Comparison of ENCODE assay signal across 30 cellular contexts in genomic region chr6:92762414-92763374, GRCh38.
DNase-seq lines count a peak whose midpoint lies in the region; ATAC-seq and TF ChIP-seq lines count a peak whose summit lies in the region.
"Had no signal": no experiment of that assay in that cellular context is flagged by ENCODE, and none has a peak within 500 bp of the region (broad histone marks: within the 10 kb centered on the region; RNA-seq: fewer than 3 reads in every experiment).

No MANE protein-coding gene starts in this region.

- H3K36me3 Mint-ChIP-seq in brain = no peaks in the 10 kb centered on the region
- no peaks in the 10 kb centered on the region for H3K36me3 Mint-ChIP-seq in mesothelial cell of epicardium
- H3K36me3 Mint-ChIP-seq: activated naive CD8-positive, alpha-beta T cell treated with anti-CD3 and anti-CD28 coated beads for 36 hours; stimulated activated memory B cell treated with anti-CD40 and anti-IgM and Interleukin-4, amounts not matched to agents 10 μg/mL and 1 μg/mL and 100 μg/mL, for 72 hours had no signal

- H3K4me1 ChIP-seq in OCI-LY1 (ENCODE audit: insufficient read depth, low read length, severe bottlenecking) = peaks cover 48% of the 10 kb centered on the region
- H3K4me1 ChIP-seq in subcutaneous abdominal adipose tissue (ENCODE audit: control insufficient read depth in 5 of 5, insufficient read depth in 5 of 5, low read length in 5 of 5) = no peaks in the 10 kb centered on the region
- H3K4me1 ChIP-seq: ascending aorta, Caco-2, right lobe of liver, suprapubic skin had no signal

- peak overlapping the region in 4 of 5 experiments; percentile 4 to 61 (median 42) for H3K27ac Mint-ChIP-seq in brain
- peak overlapping the region; percentile 44 for H3K27ac Mint-ChIP-seq in mesothelial cell of epicardium
- H3K27ac Mint-ChIP-seq: activated CD4-positive, alpha-beta T cell treated with anti-CD3 and anti-CD28 coated beads for 36 hours; activated CD8-positive, alpha-beta T cell treated with anti-CD3 and anti-CD28 coated beads, Interleukin-2, amount 10 ng/mL, durations not matched to agents 7 days and 5 days; activated naive CD8-positive, alpha-beta T cell treated with anti-CD3 and anti-CD28 coated beads for 36 hours; HFFc6; stimulated activated memory B cell treated with anti-CD40 and anti-IgM and Interleukin-4, amounts not matched to agents 10 μg/mL and 1 μg/mL and 100 μg/mL, for 72 hours; T-helper 17 cell had no signal

- H3K4me1 Mint-ChIP-seq in brain (peaks cover 21% of the 10 kb centered on the region), mesothelial cell of epicardium (peaks cover 20% of the 10 kb centered on the region)
- H3K4me1 Mint-ChIP-seq: activated CD4-positive, alpha-beta T cell treated with anti-CD3 and anti-CD28 coated beads for 36 hours; activated naive CD8-positive, alpha-beta T cell treated with anti-CD3 and anti-CD28 coated beads for 36 hours; central memory CD8-positive, alpha-beta T cell; stimulated activated memory B cell treated with anti-CD40 and anti-IgM and Interleukin-4, amounts not matched to agents 10 μg/mL and 1 μg/mL and 100 μg/mL, for 72 hours; T-helper 17 cell had no signal

- no peak overlapping the region for H3K4me3 ChIP-seq in OCI-LY1 (ENCODE audit: low read depth, low read length, poor library complexity, severe bottlenecking)
- no peak overlapping the region for H3K4me3 ChIP-seq in subcutaneous abdominal adipose tissue (ENCODE audit: low read depth in 1 of 5, low read length in 5 of 5)
- H3K4me3 ChIP-seq: ascending aorta, GM23248, right lobe of liver, suprapubic skin had no signal

- no peaks in the 10 kb centered on the region for H3F3A ChIP-seq in OCI-LY1 (ENCODE audit: insufficient read depth, low read length)

- no peak for DNase-seq in mesothelial cell of epicardium (ENCODE audit: low spot score in 2 of 2, unreplicated experiment in 2 of 2)
- no peak for DNase-seq in GM13976 (ENCODE audit: low spot score)
- DNase-seq: activated CD4-positive, alpha-beta T cell treated with anti-CD3 and anti-CD28 coated beads for 36 hours; activated CD8-positive, alpha-beta T cell treated with anti-CD3 and anti-CD28 coated beads, Interleukin-2, amount 10 ng/mL, durations not matched to agents 7 days and 5 days; activated naive CD8-positive, alpha-beta T cell treated with anti-CD3 and anti-CD28 coated beads for 36 hours; activated T-cell treated with anti-CD3 and anti-CD28 coated beads for 4 hours; Caco-2; DMS79 treated with DMSO at 0.1 percent for 48 hours; GM23248; HFFc6; NCI-H1105 treated with DMSO at 0.1 percent for 48 hours; NCI-H2029; NCI-H526; posterior cingulate gyrus; right lobe of liver; stimulated activated CD4-positive, alpha-beta T cell treated with anti-CD3 and anti-CD28 coated beads, Interleukin-4, amount 100 ng/mL, for 4 hours; T-helper 17 cell had no signal

- peak overlapping the region; percentile 39; the same call in 1 of the 2 replicates for H2AFZ ChIP-seq in OCI-LY1 (ENCODE audit: low read length)
- H2AFZ ChIP-seq: GM23248 had no signal

- H3K36me3 ChIP-seq in OCI-LY1 (ENCODE audit: insufficient read depth, low read length) (no peaks in the 10 kb centered on the region), subcutaneous abdominal adipose tissue (ENCODE audit: control insufficient read depth in 5 of 5, insufficient read depth in 5 of 5, low read length in 5 of 5) (no peaks in the 10 kb centered on the region)
- H3K36me3 ChIP-seq: ascending aorta, right lobe of liver, suprapubic skin had no signal

- no peaks in the 10 kb centered on the region for H3K9me2 ChIP-seq in OCI-LY1 (ENCODE audit: low read depth, low read length)

- H3K4me2 ChIP-seq in OCI-LY1 (ENCODE audit: low read length) = no peak overlapping the region; the same call in 1 of the 2 replicates

- no peaks in the 10 kb centered on the region for H3K79me2 ChIP-seq in OCI-LY1 (ENCODE audit: insufficient read depth, low read length)

- no peaks in the 10 kb centered on the region for H4K20me1 ChIP-seq in OCI-LY1 (ENCODE audit: insufficient read depth, low read length)

- no peaks in the 10 kb centered on the region for H3K27me3 ChIP-seq in OCI-LY1 (ENCODE audit: insufficient read depth, low read length)
- H3K27me3 ChIP-seq in subcutaneous abdominal adipose tissue (ENCODE audit: control insufficient read depth in 5 of 5, insufficient read depth in 4 of 5, low read length in 5 of 5) = no peaks in the 10 kb centered on the region
- H3K27me3 ChIP-seq: ascending aorta, right lobe of liver, suprapubic skin had no signal

- H3K27me3 Mint-ChIP-seq in brain (no peaks in the 10 kb centered on the region), mesothelial cell of epicardium (ENCODE audit: low read depth) (no peaks in the 10 kb centered on the region)
- H3K27me3 Mint-ChIP-seq: activated CD4-positive, alpha-beta T cell treated with anti-CD3 and anti-CD28 coated beads for 36 hours; activated naive CD8-positive, alpha-beta T cell treated with anti-CD3 and anti-CD28 coated beads for 36 hours; central memory CD8-positive, alpha-beta T cell; stimulated activated memory B cell treated with anti-CD40 and anti-IgM and Interleukin-4, amounts not matched to agents 10 μg/mL and 1 μg/mL and 100 μg/mL, for 72 hours; T-helper 17 cell had no signal

- no peak for TF ChIP-seq POLR2A in GM18505 (IDR thresholded peaks at IDR 0.05; ENCODE audit: borderline replicate concordance, extremely low read depth, insufficient read depth, insufficient read length)

- no peak for ATAC-seq in GM18505 (IDR thresholded peaks at IDR 0.05; ENCODE audit: unreplicated experiment)
- no peak for ATAC-seq in HG03139 (IDR thresholded peaks at IDR 0.05; ENCODE audit: unreplicated experiment)
- ATAC-seq: activated CD4-positive, alpha-beta T cell treated with anti-CD3 and anti-CD28 coated beads for 36 hours; activated CD8-positive, alpha-beta T cell treated with anti-CD3 and anti-CD28 coated beads, Interleukin-2, amount 10 ng/mL, durations not matched to agents 7 days and 5 days; HepG2; Panc1; right lobe of liver; stimulated activated memory B cell treated with anti-CD40 and anti-IgM and Interleukin-4, amounts not matched to agents 10 μg/mL and 1 μg/mL and 100 μg/mL, for 72 hours; T-helper 17 cell had no signal

- H3K9me3 Mint-ChIP-seq in brain (no peaks in the 10 kb centered on the region), mesothelial cell of epicardium (no peaks in the 10 kb centered on the region)
- H3K9me3 Mint-ChIP-seq: activated naive CD8-positive, alpha-beta T cell treated with anti-CD3 and anti-CD28 coated beads for 36 hours; stimulated activated memory B cell treated with anti-CD40 and anti-IgM and Interleukin-4, amounts not matched to agents 10 μg/mL and 1 μg/mL and 100 μg/mL, for 72 hours had no signal

- H3K27ac ChIP-seq in OCI-LY1 (ENCODE audit: low read depth, low read length, poor library complexity, severe bottlenecking) (peak overlapping the region; percentile 58), subcutaneous abdominal adipose tissue (ENCODE audit: low read depth, low read length) (peak overlapping the region; percentile 8)
- H3K27ac ChIP-seq: ascending aorta, C4-2B, GM23248, HL-60, right lobe of liver, suprapubic skin had no signal

- TF ChIP-seq CTCF in OCI-LY1 (IDR thresholded peaks at IDR 0.05; ENCODE audit: low read length) = no peak
- no peak for TF ChIP-seq CTCF in brain (conservative IDR thresholded peaks at IDR 0.05)
- no peak for TF ChIP-seq CTCF in mesothelial cell of epicardium (IDR thresholded peaks at IDR 0.05; ENCODE audit: unreplicated experiment)
- no peak for TF ChIP-seq CTCF in GM13976 (IDR thresholded peaks at IDR 0.05; ENCODE audit: borderline replicate concordance, control extremely low read depth, extremely low read depth, insufficient read depth, missing control alignments)

- no peak overlapping the region for H3K4me3 Mint-ChIP-seq in brain
- H3K4me3 Mint-ChIP-seq in mesothelial cell of epicardium = no peak overlapping the region
- H3K4me3 Mint-ChIP-seq: activated CD4-positive, alpha-beta T cell treated with anti-CD3 and anti-CD28 coated beads for 36 hours; activated CD8-positive, alpha-beta T cell treated with anti-CD3 and anti-CD28 coated beads, Interleukin-2, amount 10 ng/mL, durations not matched to agents 7 days and 5 days; activated naive CD8-positive, alpha-beta T cell treated with anti-CD3 and anti-CD28 coated beads for 36 hours; central memory CD8-positive, alpha-beta T cell; HFFc6; stimulated activated memory B cell treated with anti-CD40 and anti-IgM and Interleukin-4, amounts not matched to agents 10 μg/mL and 1 μg/mL and 100 μg/mL, for 72 hours; T-helper 17 cell had no signal

- no peak overlapping the region for H3K9ac ChIP-seq in OCI-LY1 (ENCODE audit: low read length)
- no peak overlapping the region for H3K9ac ChIP-seq in subcutaneous abdominal adipose tissue (ENCODE audit: low read length in 5 of 5)
- H3K9ac ChIP-seq: GM23248 had no signal

- H3K9me3 ChIP-seq in OCI-LY1 (ENCODE audit: low read length) (no peaks in the 10 kb centered on the region), subcutaneous abdominal adipose tissue (ENCODE audit: control insufficient read depth in 5 of 5, low read length in 5 of 5) (no peaks in the 10 kb centered on the region)
- H3K9me3 ChIP-seq: ascending aorta, Caco-2, right lobe of liver, suprapubic skin had no signal

- in situ Hi-C loops in GM13976 (cut with MboI; ENCODE audit: low sequenced_read_pairs, unreplicated experiment) = no loop called here
